ENCODE assay signal across 17 cellular contexts in the genomic region with DNA sequence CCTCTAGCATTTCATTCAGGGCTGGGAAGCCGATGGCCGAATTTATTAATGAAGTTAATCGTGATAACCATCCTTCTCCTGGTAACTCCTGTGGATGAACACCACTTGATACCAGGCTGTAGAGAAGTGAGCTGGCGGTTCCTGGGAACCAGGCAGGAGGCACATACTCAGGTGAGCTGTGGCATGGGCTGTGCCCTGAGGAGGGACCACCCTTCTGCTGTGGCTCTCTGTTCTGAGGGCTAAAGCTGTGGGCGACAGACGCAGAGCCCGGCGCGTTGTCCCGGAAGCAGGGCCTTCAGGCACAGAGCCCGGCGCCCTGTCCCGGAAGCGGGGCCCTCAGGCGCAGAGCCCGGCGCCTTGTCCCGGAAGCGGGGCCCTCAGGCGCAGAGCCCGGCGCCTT.
DNase-seq lines count a peak whose midpoint lies in the region; ATAC-seq and TF ChIP-seq lines count a peak whose summit lies in the region.
"Had no signal": no experiment of that assay in that cellular context is flagged by ENCODE, and none has a peak within 500 bp of the region (broad histone marks: within the 10 kb centered on the region; RNA-seq: fewer than 3 reads in every experiment).

No MANE protein-coding gene starts in this region.

- no peak overlapping the region for H3K27ac Mint-ChIP-seq in GM23338
- no peak overlapping the region for H3K27ac Mint-ChIP-seq in endodermal cell
- H3K27ac Mint-ChIP-seq in immature natural killer cell = no peak overlapping the region
- H3K27ac Mint-ChIP-seq: CD4-positive, alpha-beta memory T cell had no signal

- H3K9me3 Mint-ChIP-seq in GM23338 (peaks cover 81% of the 10 kb centered on the region), endodermal cell (no peaks in the 10 kb centered on the region), immature natural killer cell (peaks cover 0 to 2% (median 0%) of the 10 kb centered on the region in 6 donors)

- H3K4me3 ChIP-seq in GM23338 (no peak overlapping the region), endodermal cell (ENCODE audit: low read length) (no peak overlapping the region), upper lobe of right lung (no peak overlapping the region)
- H3K4me3 ChIP-seq: GM12878 had no signal

- H3K4me1 Mint-ChIP-seq in GM23338 = no peaks in the 10 kb centered on the region
- no peaks in the 10 kb centered on the region for H3K4me1 Mint-ChIP-seq in endodermal cell
- H3K4me1 Mint-ChIP-seq in immature natural killer cell = no peaks in the 10 kb centered on the region
- H3K4me1 Mint-ChIP-seq: CD4-positive, alpha-beta memory T cell had no signal

- H3K36me3 Mint-ChIP-seq in GM23338 (ENCODE audit: low read depth) (peaks cover 40% of the 10 kb centered on the region), endodermal cell (ENCODE audit: low read depth) (no peaks in the 10 kb centered on the region), immature natural killer cell (no peaks in the 10 kb centered on the region)
- H3K36me3 Mint-ChIP-seq: CD4-positive, alpha-beta memory T cell had no signal

- no peaks in the 10 kb centered on the region for H3K9me2 ChIP-seq in GM23338 (ENCODE audit: insufficient read depth)

- no peaks in the 10 kb centered on the region for H4K20me1 ChIP-seq in GM23338 (replicated peaks; ENCODE audit: insufficient read depth)

- no peaks in the 10 kb centered on the region for H3K36me3 ChIP-seq in GM23338 (ENCODE audit: insufficient read depth)
- H3K36me3 ChIP-seq in endodermal cell (ENCODE audit: control insufficient read depth, insufficient read depth, low read length) = no peaks in the 10 kb centered on the region
- H3K36me3 ChIP-seq in upper lobe of right lung = no peaks in the 10 kb centered on the region

- H3K9me3 ChIP-seq in endodermal cell (ENCODE audit: control insufficient read depth, low read length) (no peaks in the 10 kb centered on the region), upper lobe of right lung (no peaks in the 10 kb centered on the region)

- intact Hi-C loops in upper lobe of right lung (cut with DNase I) = no loop called here

- H3K4me1 ChIP-seq in GM23338 (ENCODE audit: insufficient read depth) = no peaks in the 10 kb centered on the region
- no peaks in the 10 kb centered on the region for H3K4me1 ChIP-seq in endodermal cell (ENCODE audit: control insufficient read depth, insufficient read depth, low read length)
- no peaks in the 10 kb centered on the region for H3K4me1 ChIP-seq in upper lobe of right lung

- no peaks in the 10 kb centered on the region for H3K79me2 ChIP-seq in GM23338 (replicated peaks; ENCODE audit: insufficient read depth)

- WGBS in endodermal cell (ENCODE audit: insufficient coverage in 1 of 2, insufficient read length in 1 of 2), 2 experiments = 88 to 94% methylated on average over 5 to 22 of the region's 22 CpGs

- H3K27me3 Mint-ChIP-seq in GM23338 (ENCODE audit: insufficient read depth, low read depth, poor library complexity) (peaks cover 8% of the 10 kb centered on the region), endodermal cell (ENCODE audit: insufficient read depth) (no peaks in the 10 kb centered on the region), immature natural killer cell (ENCODE audit: low read depth in 3 of 3) (peaks cover 0 to 2% (median 0%) of the 10 kb centered on the region in 3 donors)
- H3K27me3 Mint-ChIP-seq: CD4-positive, alpha-beta memory T cell had no signal

- no peak overlapping the region for H3K9ac ChIP-seq in endodermal cell (ENCODE audit: extremely low read depth, low read length, poor library complexity, severe bottlenecking)

- H3K27me3 ChIP-seq in GM23338 (ENCODE audit: insufficient read depth) (no peaks in the 10 kb centered on the region), endodermal cell (ENCODE audit: control insufficient read depth, insufficient read depth, low read length, poor library complexity, severe bottlenecking) (no peaks in the 10 kb centered on the region), upper lobe of right lung (no peaks in the 10 kb centered on the region)

- TF ChIP-seq CTCF in GM23338 (conservative IDR thresholded peaks at IDR 0.05; ENCODE audit: low read depth in 2 of 2) (no peak), endodermal cell (conservative IDR thresholded peaks at IDR 0.05) (no peak), upper lobe of right lung (IDR thresholded peaks at IDR 0.05) (no peak)

- ATAC-seq in GM23338 (peak; percentile 49), upper lobe of right lung (peak; percentile 17), GM19452 (IDR thresholded peaks at IDR 0.05; ENCODE audit: unreplicated experiment) (no peak)
- ATAC-seq: GM12878 had no signal

- H3K4me2 ChIP-seq in GM23338 = no peak overlapping the region

- H3K4me3 Mint-ChIP-seq in GM23338 = no peak overlapping the region
- no peak overlapping the region for H3K4me3 Mint-ChIP-seq in endodermal cell
- no peak overlapping the region for H3K4me3 Mint-ChIP-seq in immature natural killer cell
- H3K4me3 Mint-ChIP-seq: CD4-positive, alpha-beta memory T cell had no signal

- no peak overlapping the region for H3K27ac ChIP-seq in GM23338 (ENCODE audit: low read depth)
- no peak overlapping the region for H3K27ac ChIP-seq in endodermal cell (ENCODE audit: low read depth, low read length)
- H3K27ac ChIP-seq in upper lobe of right lung = no peak overlapping the region

- H3F3A ChIP-seq in GM23338 (replicated peaks; ENCODE audit: low read depth) = no peaks in the 10 kb centered on the region

- no peak overlapping the region for H2AFZ ChIP-seq in GM23338

- DNase-seq in GM23338 (ENCODE audit: low spot score) (peak; percentile 11), endodermal cell (peak; percentile 41), mesenteric fat pad (ENCODE audit: low spot score) (peak; percentile 68), upper lobe of right lung (no peak), immature natural killer cell (no peak), NCI-H69 (lab: John Stamatoyannopoulos, UW) (no peak)
- DNase-seq: C1 segment of cervical spinal cord; Calu3; CD4-positive, alpha-beta memory T cell; COR-L47; DMS 273 treated with DMSO at 0.1 percent for 48 hours; DMS79; EL; GDM1; HCEC 1CT had no signal

TF ChIP-seq in GM23338, 12 proteins besides CTCF, POLR2A, EP300 and RAD21 (continues in another document):
- TF ChIP-seq CREB1 (CRISPR knock-in tag; IDR thresholded peaks at IDR 0.05; ENCODE audit: low read depth) (no peak), EZH2 (IDR thresholded peaks at IDR 0.05; ENCODE audit: low read depth, unreplicated experiment) (no peak), STAT1 (IDR thresholded peaks at IDR 0.05; ENCODE audit: unreplicated experiment) (no peak), ETS1 (IDR thresholded peaks at IDR 0.05) (no peak)

Comparison
In these comparisons a context has a peak if more than half of its experiments do, and no peak if none do; other contexts are left out.
1. DNase-seq: peak in GM23338 (single experiment), endodermal cell (single experiment) and mesenteric fat pad (single experiment); none in upper lobe of right lung (single experiment), immature natural killer cell (0 of 3) and NCI-H69 (single experiment).